Comparison of ENCODE assay signal across 1 cellular context in genomic region chr1:165851034-165851658, GRCh38.
TF ChIP-seq lines count a peak whose summit lies in the region.

No MANE protein-coding gene starts in this region.

TF ChIP-seq in GM12878, 131 proteins besides CTCF, POLR2A, EP300 and RAD21 (continued from another document):
- TF ChIP-seq ZNF592 (IDR thresholded peaks at IDR 0.05), result no peak
- no peak for TF ChIP-seq BACH1 (IDR thresholded peaks at IDR 0.05; ENCODE audit: borderline replicate concordance)
- no peak for TF ChIP-seq RCOR1 (conservative IDR thresholded peaks at IDR 0.05; ENCODE audit: low read depth, low read length)
- no peak for TF ChIP-seq MTA3 (IDR thresholded peaks at IDR 0.05; ENCODE audit: borderline replicate concordance, low read length)
- no peak for TF ChIP-seq STAT3 (IDR thresholded peaks at IDR 0.05; ENCODE audit: low read depth, low read length)
- TF ChIP-seq GATAD2B (conservative IDR thresholded peaks at IDR 0.05; ENCODE audit: low read depth), result peak; percentile 23; the same call in 1 of the 2 replicates
- TF ChIP-seq CHD2 (IDR thresholded peaks at IDR 0.05; ENCODE audit: borderline replicate concordance, low read depth, low read length), result no peak
- TF ChIP-seq TAF1 (IDR thresholded peaks at IDR 0.05; ENCODE audit: borderline replicate concordance, low read depth, low read length), result no peak
- TF ChIP-seq IKZF1 (conservative IDR thresholded peaks at IDR 0.05), result peak; percentile 84
- TF ChIP-seq ELK1 (IDR thresholded peaks at IDR 0.05; ENCODE audit: low read depth, low read length), result no peak
- no peak for TF ChIP-seq RB1 (IDR thresholded peaks at IDR 0.05; ENCODE audit: borderline replicate concordance)
- no peak for TF ChIP-seq PKNOX1 (IDR thresholded peaks at IDR 0.05)
- no peak for TF ChIP-seq POLR2AphosphoS5 (IDR thresholded peaks at IDR 0.05; ENCODE audit: low read length)
- TF ChIP-seq FOXK2 (IDR thresholded peaks at IDR 0.05), result no peak
- no peak for TF ChIP-seq ESRRA (IDR thresholded peaks at IDR 0.05; ENCODE audit: low read length)
- no peak for TF ChIP-seq BCL11A (IDR thresholded peaks at IDR 0.05; ENCODE audit: low read depth, low read length)
- TF ChIP-seq CBFB (IDR thresholded peaks at IDR 0.05; ENCODE audit: low read depth), result peak; percentile 59; the same call in 1 of the 2 replicates
- TF ChIP-seq CHD1 (IDR thresholded peaks at IDR 0.05; ENCODE audit: low read depth, low read length), result no peak
- TF ChIP-seq POU2F2 (IDR thresholded peaks at IDR 0.05; ENCODE audit: borderline replicate concordance, low read depth, low read length), result no peak
- no peak for TF ChIP-seq SIN3A (IDR thresholded peaks at IDR 0.05; ENCODE audit: low read depth, low read length)
- no peak for TF ChIP-seq CHD4 (IDR thresholded peaks at IDR 0.05)
- TF ChIP-seq NFXL1 (IDR thresholded peaks at IDR 0.05; ENCODE audit: borderline replicate concordance), result no peak
- TF ChIP-seq RELB (IDR thresholded peaks at IDR 0.05; ENCODE audit: low read depth), result no peak; the same call in 1 of the 2 replicates
- no peak for TF ChIP-seq MLLT1 (IDR thresholded peaks at IDR 0.05)
- no peak for TF ChIP-seq HCFC1 (IDR thresholded peaks at IDR 0.05; ENCODE audit: low read length)
- TF ChIP-seq EED (IDR thresholded peaks at IDR 0.05; ENCODE audit: low read depth), result peak; percentile 73
- no peak for TF ChIP-seq SP1 (IDR thresholded peaks at IDR 0.05; ENCODE audit: low read depth, low read length)
- TF ChIP-seq JUNB (IDR thresholded peaks at IDR 0.05), result no peak
- no peak for TF ChIP-seq MAX (IDR thresholded peaks at IDR 0.05; ENCODE audit: low read depth, low read length)
- TF ChIP-seq RUNX3 (IDR thresholded peaks at IDR 0.05; ENCODE audit: low read length), result peak; percentile 87
- TF ChIP-seq NFYA (IDR thresholded peaks at IDR 0.05; ENCODE audit: borderline replicate concordance, low read depth, low read length), result no peak
- no peak for TF ChIP-seq CBX5 (IDR thresholded peaks at IDR 0.05; ENCODE audit: low read depth)
- TF ChIP-seq ASH2L (IDR thresholded peaks at IDR 0.05; ENCODE audit: borderline replicate concordance, low read depth), result no peak
- TF ChIP-seq HDGF (IDR thresholded peaks at IDR 0.05), result no peak
- TF ChIP-seq RELA (IDR thresholded peaks at IDR 0.05; ENCODE audit: borderline replicate concordance, partially characterized antibody), result no peak
- no peak for TF ChIP-seq TBL1XR1 (IDR thresholded peaks at IDR 0.05; ENCODE audit: low read depth, low read length)
- TF ChIP-seq MTA2 (IDR thresholded peaks at IDR 0.05; ENCODE audit: low read depth), result peak; percentile 61; the same call in 1 of the 2 replicates
- TF ChIP-seq PBX3 (IDR thresholded peaks at IDR 0.05; ENCODE audit: insufficient replicate concordance, low read depth, low read length), result no peak
- no peak for TF ChIP-seq SMAD5 (IDR thresholded peaks at IDR 0.05; ENCODE audit: low read depth)
- no peak for TF ChIP-seq SRF (IDR thresholded peaks at IDR 0.05; ENCODE audit: low read depth in 2 of 2, low read length in 2 of 2)
- no peak for TF ChIP-seq CREM (IDR thresholded peaks at IDR 0.05; ENCODE audit: low read depth)
- no peak for TF ChIP-seq SUZ12 (IDR thresholded peaks at IDR 0.05; ENCODE audit: unreplicated experiment)
- no peak for TF ChIP-seq LARP7 (IDR thresholded peaks at IDR 0.05)
- 0 out of 2 replicates have a peak, but pooled peaks have one; percentile 15 for TF ChIP-seq IRF4 (IDR thresholded peaks at IDR 0.05; ENCODE audit: low read depth, low read length)
- no peak for TF ChIP-seq NRF1 (conservative IDR thresholded peaks at IDR 0.05; ENCODE audit: low read depth, low read length)
- TF ChIP-seq REST (IDR thresholded peaks at IDR 0.05; ENCODE audit: low read depth, low read length), result no peak
- TF ChIP-seq WRNIP1 (IDR thresholded peaks at IDR 0.05; ENCODE audit: borderline replicate concordance, low read depth, low read length), result no peak
- no peak for TF ChIP-seq ZNF24 (IDR thresholded peaks at IDR 0.05)
- TF ChIP-seq ZSCAN29 (IDR thresholded peaks at IDR 0.05), result no peak
- TF ChIP-seq ZBTB11 (CRISPR knock-in tag; IDR thresholded peaks at IDR 0.05), result no peak
- TF ChIP-seq IKZF2 (IDR thresholded peaks at IDR 0.05), result peak; percentile 85 to 88; a peak in 3 of 4 replicates
- no peak for TF ChIP-seq EGR1 (IDR thresholded peaks at IDR 0.05; ENCODE audit: borderline replicate concordance in 1 of 2, low read depth in 2 of 2, low read length in 2 of 2)
- TF ChIP-seq ETV6 (conservative IDR thresholded peaks at IDR 0.05 in 1 of 2, IDR thresholded peaks at IDR 0.05 in 1 of 2; ENCODE audit: borderline replicate concordance in 1 of 2, low read depth in 1 of 2), result no peak
